12 cellular contexts compared by ENCODE assay signal in the genomic region with DNA sequence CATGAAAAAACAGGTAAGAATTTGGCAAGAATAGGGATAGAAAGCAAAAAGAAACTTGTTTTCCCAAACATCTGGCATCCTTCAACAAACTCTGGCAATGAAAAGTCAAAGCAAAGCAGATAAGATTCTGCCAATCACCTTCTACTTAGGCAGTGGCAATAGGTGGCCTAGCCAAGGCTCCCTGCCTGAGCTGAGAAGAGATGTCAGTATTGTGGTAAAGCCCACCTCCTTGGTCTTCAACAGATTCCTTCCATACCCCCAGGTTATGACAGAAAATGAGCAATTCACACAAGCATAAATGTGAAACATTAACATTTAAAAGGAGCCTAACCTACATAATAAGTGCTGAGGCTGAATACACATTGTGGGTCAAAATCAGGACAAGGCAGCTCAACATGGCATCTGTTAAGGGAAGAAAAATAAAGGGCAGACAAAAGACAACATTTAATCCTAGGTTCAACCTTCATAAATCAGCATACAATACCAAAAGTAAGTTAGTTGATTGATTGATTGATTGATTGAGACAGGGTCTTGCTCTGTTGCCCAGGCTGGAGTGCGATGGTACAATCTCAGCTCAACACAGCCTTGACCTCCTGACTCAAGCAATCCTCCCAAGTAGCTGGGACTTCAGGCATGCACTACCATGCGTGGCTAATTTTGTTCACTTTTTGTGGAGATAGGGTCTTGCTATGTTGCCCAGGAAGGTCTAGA.
A peak's percentile ranks its signal among the peaks of the same experiment; 100 is the strongest.
DNase-seq lines count a peak whose midpoint lies in the region; ATAC-seq, FAIRE-seq and TF ChIP-seq lines count a peak whose summit lies in the region.
"Had no signal": no experiment of that assay in that cellular context is flagged by ENCODE, and none has a peak within 500 bp of the region (broad histone marks: within the 10 kb centered on the region; RNA-seq: fewer than 3 reads in every experiment).

No MANE protein-coding gene starts in this region.

- in situ Hi-C loops in GM12878 (cut with MboI): no loop called here

- no peak overlapping the region for H3K27ac Mint-ChIP-seq in MCF 10A (ENCODE audit: low read depth, unreplicated experiment)
- H3K27ac Mint-ChIP-seq in activated CD4-positive, alpha-beta memory T cell treated with anti-CD3 and anti-CD28 coated beads for 36 hours: no peak overlapping the region

- no peaks in the 10 kb centered on the region for H3K36me3 Mint-ChIP-seq in MCF 10A (ENCODE audit: insufficient read depth, unreplicated experiment)
- peaks cover 7% of the 10 kb centered on the region for H3K36me3 Mint-ChIP-seq in activated CD4-positive, alpha-beta memory T cell treated with anti-CD3 and anti-CD28 coated beads for 36 hours

- H3K4me3 ChIP-seq in GM12878 (no peak overlapping the region), vagina (no peak overlapping the region)
- H3K4me3 ChIP-seq: K562 had no signal

- no peak for TF ChIP-seq RAD21 in GM12878 (IDR thresholded peaks at IDR 0.05; ENCODE audit: insufficient read depth, low read depth, low read length)

- FAIRE-seq in GM12878 (lab: Jason Lieb, UNC): peak; percentile 57
- FAIRE-seq: K562 had no signal

- H2AFZ ChIP-seq in GM12878 (ENCODE audit: control insufficient read depth, low read depth, low read length): no peak overlapping the region; the same call in 1 of the 2 replicates

- SMC1A ChIA-PET in GM12878 (lab: Charles Lee; ENCODE audit: uncharacterized antibody, unreplicated experiment): interaction anchor here (0.6 to 3.8 kb wide), 7 partner anchors 9 to 598 kb away, joined by 3 to 25 read pairs (median 3); no protein-coding TSS in a partner anchor

- WGBS in GM12878 (ENCODE audit: insufficient coverage, insufficient replicate concordance, low lambda C conversion rate, missing lambda C conversion rate): 0% methylated on average over 2 of the region's 2 CpGs

- POLR2A ChIA-PET in GM12878 (lab: Charles Lee): no interaction called here
- POLR2A ChIA-PET in MCF 10A (lab: Yijun Ruan, JAX): interaction anchor here (0.5 to 1.8 kb wide), 3 partner anchors 9 to 374 kb away, joined by 3 to 4 read pairs (median 3); no protein-coding TSS in a partner anchor
- POLR2A ChIA-PET in activated CD4-positive, alpha-beta memory T cell treated with anti-CD3 and anti-CD28 coated beads for 36 hours (lab: Charles Lee): no interaction called here

- H3K9me3 Mint-ChIP-seq in MCF 10A (ENCODE audit: unreplicated experiment): no peaks in the 10 kb centered on the region
- H3K9me3 Mint-ChIP-seq in activated CD4-positive, alpha-beta memory T cell treated with anti-CD3 and anti-CD28 coated beads for 36 hours: peaks cover 3% of the 10 kb centered on the region

- no peaks in the 10 kb centered on the region for H3K79me2 ChIP-seq in GM12878 (ENCODE audit: control insufficient read depth, insufficient read depth, low read length)

- TF ChIP-seq CTCF in GM12878 (IDR thresholded peaks at IDR 0.05 in 2 of 3, conservative IDR thresholded peaks at IDR 0.05 in 1 of 3; ENCODE audit: control insufficient read depth in 2 of 3, extremely low read depth in 1 of 3, insufficient read depth in 1 of 3, low read depth in 3 of 3, low read length in 3 of 3): no peak
- no peak for TF ChIP-seq CTCF in MCF 10A (IDR thresholded peaks at IDR 0.05; ENCODE audit: unreplicated experiment)
- TF ChIP-seq CTCF in vagina (IDR thresholded peaks at IDR 0.05): no peak

- intact Hi-C loops in GM12878 (cut with micrococcal nuclease; ENCODE audit: unreplicated experiment) (loop anchor here (5.0 to 10.0 kb wide), 3 partner anchors 140 to 728 kb away; a partner anchor contains a TSS), MCF 10A (cut with micrococcal nuclease) (loop anchor here (2.0 kb wide), 1 partner anchor 30 kb away; no protein-coding TSS in a partner anchor), vagina (cut with DNase I) (no loop called here)
- intact Hi-C loops in activated CD4-positive, alpha-beta memory T cell treated with anti-CD3 and anti-CD28 coated beads for 36 hours (cut with micrococcal nuclease): no loop called here

- TF ChIP-seq POLR2A in GM12878 (IDR thresholded peaks at IDR 0.05; ENCODE audit: low read depth, low read length) (no peak), vagina (IDR thresholded peaks at IDR 0.05) (no peak)

- CTCF ChIA-PET in GM12878 (lab: Yijun Ruan, JAX) (interaction anchor here (0.6 to 1.7 kb wide), 8 partner anchors 13 to 572 kb away, joined by 3 read pairs; no protein-coding TSS in a partner anchor), MCF 10A (lab: Yijun Ruan, JAX) (interaction anchor here (0.5 kb wide), 1 partner anchor 224 kb away, joined by 4 read pairs; no protein-coding TSS in a partner anchor)
- CTCF ChIA-PET in activated CD4-positive, alpha-beta memory T cell treated with anti-CD3 and anti-CD28 coated beads for 36 hours (lab: Charles Lee): no interaction called here

- no peaks in the 10 kb centered on the region for H3K27me3 Mint-ChIP-seq in MCF 10A (ENCODE audit: insufficient read depth, unreplicated experiment)
- H3K27me3 Mint-ChIP-seq in activated CD4-positive, alpha-beta memory T cell treated with anti-CD3 and anti-CD28 coated beads for 36 hours: no peaks in the 10 kb centered on the region

- TF ChIP-seq EP300 in GM12878 (IDR thresholded peaks at IDR 0.05; ENCODE audit: borderline replicate concordance in 1 of 2, control insufficient read depth in 1 of 2, low read depth in 2 of 2, low read length in 2 of 2): no peak

- no peaks in the 10 kb centered on the region for H3K36me3 ChIP-seq in GM12878 (ENCODE audit: control insufficient read depth in 2 of 2, insufficient read depth in 2 of 2, low read length in 1 of 2)
- no peaks in the 10 kb centered on the region for H3K36me3 ChIP-seq in vagina

- no TSS peak for BruUV-seq in GM12878 (replicated peaks; lab: Mats Ljungman, UMichigan)
- no TSS peak for BruUV-seq in MCF 10A (replicated peaks; lab: Mats Ljungman, UMichigan)

- no peak for DNase-seq in GM12878 (ENCODE audit: low read depth, low spot score)
- DNase-seq in MCF 10A (ENCODE audit: unreplicated experiment): no peak
- no peak for DNase-seq in NCI-H1417 treated with DMSO at 0.1 percent for 48 hours (lab: John Stamatoyannopoulos, UW)
- no peak for DNase-seq in vagina (ENCODE audit: extremely low spot score in 2 of 2)
- DNase-seq in activated CD4-positive, alpha-beta memory T cell treated with anti-CD3 and anti-CD28 coated beads for 36 hours: no peak
- DNase-seq: aorta; stimulated activated CD8-positive, alpha-beta memory T cell treated with anti-CD3 and anti-CD28 coated beads, Interleukin-4, amount 100 ng/mL, for 48 hours had no signal

- H3K9ac ChIP-seq in GM12878 (ENCODE audit: control insufficient read depth, insufficient read depth, low read length): no peak overlapping the region

- RAD21 ChIA-PET in GM12878 (lab: Charles Lee; ENCODE audit: unreplicated experiment): interaction anchor here (1.0 to 1.9 kb wide), 5 partner anchors 11 to 120 kb away, joined by 3 to 5 read pairs (median 4); no protein-coding TSS in a partner anchor

- ATAC-seq in GM18499 (IDR thresholded peaks at IDR 0.05; ENCODE audit: insufficient read depth, unreplicated experiment) (peak; percentile 4), GM21515 (IDR thresholded peaks at IDR 0.05; ENCODE audit: unreplicated experiment) (peak; percentile 7), HG03039 (IDR thresholded peaks at IDR 0.05; ENCODE audit: unreplicated experiment) (peak; percentile 7), GM12878 (peak; percentile 48)
- ATAC-seq: K562 had no signal

- H4K20me1 ChIP-seq in GM12878 (ENCODE audit: control insufficient read depth, insufficient read depth): no peaks in the 10 kb centered on the region

- H3K27ac ChIP-seq in GM12878 (ENCODE audit: control insufficient read depth, insufficient read depth): peak overlapping the region; percentile 74
- H3K27ac ChIP-seq in vagina: no peak overlapping the region
- H3K27ac ChIP-seq: RWPE1 had no signal

- no peak overlapping the region for H3K4me3 Mint-ChIP-seq in MCF 10A (ENCODE audit: unreplicated experiment)
- no peak overlapping the region for H3K4me3 Mint-ChIP-seq in activated CD4-positive, alpha-beta memory T cell treated with anti-CD3 and anti-CD28 coated beads for 36 hours

- H3K4me2 ChIP-seq in GM12878 (ENCODE audit: control insufficient read depth, insufficient read depth): peak overlapping the region; percentile 68

- H3K4me1 ChIP-seq in GM12878 (ENCODE audit: control insufficient read depth, insufficient read depth, low read length) (peaks cover 41% of the 10 kb centered on the region), vagina (peaks cover 43% of the 10 kb centered on the region)

- H3K4me1 Mint-ChIP-seq in MCF 10A (ENCODE audit: insufficient read depth, unreplicated experiment): no peaks in the 10 kb centered on the region
- peaks cover 39% of the 10 kb centered on the region for H3K4me1 Mint-ChIP-seq in activated CD4-positive, alpha-beta memory T cell treated with anti-CD3 and anti-CD28 coated beads for 36 hours (ENCODE audit: low read depth)

- H3K9me3 ChIP-seq in GM12878 (replicated peaks; ENCODE audit: control insufficient read depth, insufficient read depth, low read length): peaks cover 9% of the 10 kb centered on the region; the same call in 2 of the 3 replicates
- H3K9me3 ChIP-seq in vagina: no peaks in the 10 kb centered on the region

- H3K27me3 ChIP-seq in GM12878 (replicated peaks in 1 of 2; ENCODE audit: control insufficient read depth in 2 of 2, insufficient read depth in 2 of 2, low read length in 1 of 2) (no peaks in the 10 kb centered on the region), vagina (no peaks in the 10 kb centered on the region)

TF ChIP-seq in GM12878, 131 proteins besides CTCF, POLR2A, EP300 and RAD21 (continues in another document):
- TF ChIP-seq FOXM1 (IDR thresholded peaks at IDR 0.05; ENCODE audit: low read depth, low read length): 0 out of 2 replicates have a peak, but pooled peaks have one; percentile 6
- peak; percentile 93 for TF ChIP-seq SMARCA5 (IDR thresholded peaks at IDR 0.05)
- TF ChIP-seq CHD1 (IDR thresholded peaks at IDR 0.05; ENCODE audit: low read depth, low read length): no peak

Comparison
In these comparisons a context has a peak if more than half of its experiments do, and no peak if none do; other contexts are left out.
1. intact Hi-C loops: an anchor here in GM12878 (5.0 to 10.0 kb wide) and MCF 10A (2.0 kb wide); none called in vagina and activated CD4-positive, alpha-beta memory T cell treated with anti-CD3 and anti-CD28 coated beads for 36 hours.